8 cellular contexts compared by ENCODE assay signal in genomic region chr16:50154369-50154947, GRCh38. TPM values are rescaled to one million over a fixed set of nuclear protein-coding genes. Genes with fewer than 3 reads are reported as not detected.
DNase-seq lines count a peak whose midpoint lies in the region; ATAC-seq and TF ChIP-seq lines count a peak whose summit lies in the region.

No MANE protein-coding gene starts in this region.

- H3K56ac ChIP-seq in mesendoderm (ENCODE audit: low read length), result peak overlapping the region; percentile 89

- no peak overlapping the region for H2BK15ac ChIP-seq in mesendoderm (replicated peaks; ENCODE audit: low read depth)

- TF ChIP-seq CTCF in Loucy (conservative IDR thresholded peaks at IDR 0.05; ENCODE audit: low read length) (no peak), upper lobe of right lung (IDR thresholded peaks at IDR 0.05) (no peak)

- no peak overlapping the region for H3K23ac ChIP-seq in mesendoderm (ENCODE audit: low read length)

- ATAC-seq in upper lobe of right lung, result no peak
- ATAC-seq in GM18505 (IDR thresholded peaks at IDR 0.05; ENCODE audit: unreplicated experiment), result no peak
- ATAC-seq in HG03342 (IDR thresholded peaks at IDR 0.05; ENCODE audit: unreplicated experiment), result no peak
- ATAC-seq in GM18873 (IDR thresholded peaks at IDR 0.05; ENCODE audit: low FRiP score, unreplicated experiment), result no peak

- H3K27me3 Mint-ChIP-seq in CD8-positive, alpha-beta memory T cell, result no peaks in the 10 kb centered on the region

- H3K4me3 Mint-ChIP-seq in CD8-positive, alpha-beta memory T cell, result peak overlapping the region; percentile 84 to 96 (median 92)

- H2BK120ac ChIP-seq in mesendoderm (ENCODE audit: low read depth, low read length), result no peak overlapping the region

- no peaks in the 10 kb centered on the region for H3F3A ChIP-seq in Loucy (ENCODE audit: low read depth)

- H3K9ac ChIP-seq in Loucy (ENCODE audit: low read depth, low read length, poor library complexity, severe bottlenecking) (peak overlapping the region; percentile 65), mesendoderm (ENCODE audit: low read length) (peak overlapping the region; percentile 91)

- no CpG with 5 or more reads among the region's 12 CpGs for WGBS in mesendoderm (ENCODE audit: extremely low coverage, insufficient coverage, low lambda C conversion rate)

- peaks cover 47 to 55% (median 53%) of the 10 kb centered on the region in 3 donors for H3K4me1 Mint-ChIP-seq in CD8-positive, alpha-beta memory T cell

- intact Hi-C loops in upper lobe of right lung (cut with DNase I), result no loop called here

- peaks cover 17% of the 10 kb centered on the region for H3K79me1 ChIP-seq in mesendoderm (ENCODE audit: low read length)

- H3K27me3 ChIP-seq in CD8-positive, alpha-beta memory T cell (ENCODE audit: insufficient read depth, low read length, poor library complexity, severe bottlenecking), result no peaks in the 10 kb centered on the region
- H3K27me3 ChIP-seq in Loucy (ENCODE audit: insufficient read depth, low read length, poor library complexity, severe bottlenecking) (no peaks in the 10 kb centered on the region), mesendoderm (ENCODE audit: insufficient read depth, low read length, poor library complexity) (no peaks in the 10 kb centered on the region), upper lobe of right lung (no peaks in the 10 kb centered on the region)

- H2BK5ac ChIP-seq in mesendoderm (ENCODE audit: low read length), result no peak overlapping the region

- H2AK5ac ChIP-seq in mesendoderm (ENCODE audit: low read length), result no peak overlapping the region

- H3K36me3 ChIP-seq in CD8-positive, alpha-beta memory T cell (ENCODE audit: insufficient read depth, low read length), result no peaks in the 10 kb centered on the region
- H3K36me3 ChIP-seq in Loucy (ENCODE audit: insufficient read depth, low read length), result no peaks in the 10 kb centered on the region
- no peaks in the 10 kb centered on the region for H3K36me3 ChIP-seq in mesendoderm (ENCODE audit: control insufficient read depth, insufficient read depth, low read length)
- H3K36me3 ChIP-seq in upper lobe of right lung, result no peaks in the 10 kb centered on the region

- no peak overlapping the region for H4K5ac ChIP-seq in mesendoderm (ENCODE audit: low read length)

- H3K9me2 ChIP-seq in Loucy (replicated peaks; ENCODE audit: low read depth, low read length), result no peaks in the 10 kb centered on the region

- H4K20me1 ChIP-seq in Loucy (ENCODE audit: insufficient read depth, low read length, poor library complexity, severe bottlenecking), result peaks cover 44% of the 10 kb centered on the region

- H3K79me2 ChIP-seq in Loucy (ENCODE audit: insufficient read depth, low read length), result peaks cover 48% of the 10 kb centered on the region
- H3K79me2 ChIP-seq in mesendoderm (ENCODE audit: control insufficient read depth, insufficient read depth, low read length), result peaks cover 36% of the 10 kb centered on the region

- no peak for DNase-seq in CD8-positive, alpha-beta memory T cell
- DNase-seq in cerebellum (ENCODE audit: low spot score) (peak; percentile 28), mesendoderm (peak; percentile 19), upper lobe of right lung (no peak)

- H3K9me3 ChIP-seq in CD8-positive, alpha-beta memory T cell (ENCODE audit: low read length), result no peaks in the 10 kb centered on the region
- H3K9me3 ChIP-seq in Loucy (ENCODE audit: insufficient read depth, low read depth, low read length) (no peaks in the 10 kb centered on the region), upper lobe of right lung (no peaks in the 10 kb centered on the region)

- POLR2A ChIA-PET in CD8-positive, alpha-beta memory T cell (lab: Charles Lee), result interaction anchor here (0.5 kb wide), 1 partner anchor 66 kb away, joined by 5 read pairs; no protein-coding TSS in a partner anchor

- no peak overlapping the region for H3K4ac ChIP-seq in mesendoderm (ENCODE audit: low read depth, low read length)

- H3K9me3 Mint-ChIP-seq in CD8-positive, alpha-beta memory T cell, result no peaks in the 10 kb centered on the region

- H3K4me2 ChIP-seq in Loucy (ENCODE audit: low read depth, low read length, poor library complexity, severe bottlenecking), result peak overlapping the region; percentile 95
- peak overlapping the region; percentile 70 for H3K4me2 ChIP-seq in mesendoderm (ENCODE audit: low read length)

- peaks cover 0 to 24% (median 4%) of the 10 kb centered on the region in 3 donors for H3K36me3 Mint-ChIP-seq in CD8-positive, alpha-beta memory T cell

- CTCF ChIA-PET in CD8-positive, alpha-beta memory T cell (lab: Charles Lee), result interaction anchor here (1.7 to 2.4 kb wide), 2 partner anchors 13 to 56 kb away, joined by 4 to 7 read pairs; no protein-coding TSS in a partner anchor

- H3K4me1 ChIP-seq in CD8-positive, alpha-beta memory T cell (ENCODE audit: insufficient read depth, low read length), result peaks cover 53% of the 10 kb centered on the region
- peaks cover 43% of the 10 kb centered on the region for H3K4me1 ChIP-seq in Loucy (ENCODE audit: insufficient read depth, low read length, poor library complexity, severe bottlenecking)
- peaks cover 6% of the 10 kb centered on the region for H3K4me1 ChIP-seq in mesendoderm (ENCODE audit: control insufficient read depth, low read depth, low read length)
- peaks cover 34% of the 10 kb centered on the region for H3K4me1 ChIP-seq in upper lobe of right lung

- H4K8ac ChIP-seq in mesendoderm (ENCODE audit: low read depth, low read length), result no peak overlapping the region

- no peak overlapping the region for H2AFZ ChIP-seq in Loucy (ENCODE audit: low read length)

- H3K27ac Mint-ChIP-seq in CD8-positive, alpha-beta memory T cell, result peak overlapping the region; percentile 80 to 94 (median 84)

- peak overlapping the region; percentile 77 for H3K4me3 ChIP-seq in CD8-positive, alpha-beta memory T cell (ENCODE audit: low read length)
- H3K4me3 ChIP-seq in Loucy (ENCODE audit: low read length, poor library complexity, severe bottlenecking) (peak overlapping the region; percentile 85), mesendoderm (ENCODE audit: low read length) (peak overlapping the region; percentile 82), upper lobe of right lung (peak overlapping the region; percentile 82)

- TF ChIP-seq POLR2A in GM18505 (IDR thresholded peaks at IDR 0.05; ENCODE audit: borderline replicate concordance, extremely low read depth, insufficient read depth, insufficient read length), result no peak

- H3K27ac ChIP-seq in CD8-positive, alpha-beta memory T cell (ENCODE audit: low read depth, low read length), result peak overlapping the region; percentile 57
- no peak overlapping the region for H3K27ac ChIP-seq in mesendoderm (ENCODE audit: low read depth, low read length)
- H3K27ac ChIP-seq in upper lobe of right lung, result peak overlapping the region; percentile 75

- no peak overlapping the region for H3K18ac ChIP-seq in mesendoderm (ENCODE audit: low read length)

RNA-seq across cellular contexts. Expression of gene TENT4B, which starts 1.4 kb away (rescaled TPM):
- total RNA-seq in CD8-positive, alpha-beta memory T cell, result 10 to 100 TPM; 21.6 to 23.0 TPM
- 5.6 TPM for polyA plus RNA-seq in CD8-positive, alpha-beta memory T cell
- total RNA-seq in cerebellum, result 19.2 TPM
- 10.7 TPM for polyA plus RNA-seq in mesendoderm (2013, experiment 1 of 2)
- polyA plus RNA-seq in mesendoderm (2013, experiment 2 of 2), result 10.4 TPM
- total RNA-seq in upper lobe of right lung, result 13.3 TPM

Comparison
In these comparisons a context has a peak if more than half of its experiments do, and no peak if none do; other contexts are left out.
1. DNase-seq: peak in cerebellum (single experiment) and mesendoderm (single experiment); none in CD8-positive, alpha-beta memory T cell (0 of 5) and upper lobe of right lung (single experiment).
2. Peak in every context shown above with its lines, with median percentiles within 50 percentile points of each other: H3K4me3 ChIP-seq.